ENCODE assay signal across 1 cellular context in genomic region chr11:126268361-126268707, GRCh38.
TF ChIP-seq lines count a peak whose summit lies in the region.

No MANE protein-coding gene starts in this region.

TF ChIP-seq in GM12878, 131 proteins besides CTCF, POLR2A, EP300 and RAD21:
- TF ChIP-seq ETV6 (conservative IDR thresholded peaks at IDR 0.05 in 1 of 2, IDR thresholded peaks at IDR 0.05 in 1 of 2; ENCODE audit: borderline replicate concordance in 1 of 2, low read depth in 1 of 2) (0 out of 4 replicates have a peak, but pooled peaks of 1 of the 2 experiments have one; percentile 2), RELB (IDR thresholded peaks at IDR 0.05; ENCODE audit: low read depth) (no peak)
